In the genomic region with DNA sequence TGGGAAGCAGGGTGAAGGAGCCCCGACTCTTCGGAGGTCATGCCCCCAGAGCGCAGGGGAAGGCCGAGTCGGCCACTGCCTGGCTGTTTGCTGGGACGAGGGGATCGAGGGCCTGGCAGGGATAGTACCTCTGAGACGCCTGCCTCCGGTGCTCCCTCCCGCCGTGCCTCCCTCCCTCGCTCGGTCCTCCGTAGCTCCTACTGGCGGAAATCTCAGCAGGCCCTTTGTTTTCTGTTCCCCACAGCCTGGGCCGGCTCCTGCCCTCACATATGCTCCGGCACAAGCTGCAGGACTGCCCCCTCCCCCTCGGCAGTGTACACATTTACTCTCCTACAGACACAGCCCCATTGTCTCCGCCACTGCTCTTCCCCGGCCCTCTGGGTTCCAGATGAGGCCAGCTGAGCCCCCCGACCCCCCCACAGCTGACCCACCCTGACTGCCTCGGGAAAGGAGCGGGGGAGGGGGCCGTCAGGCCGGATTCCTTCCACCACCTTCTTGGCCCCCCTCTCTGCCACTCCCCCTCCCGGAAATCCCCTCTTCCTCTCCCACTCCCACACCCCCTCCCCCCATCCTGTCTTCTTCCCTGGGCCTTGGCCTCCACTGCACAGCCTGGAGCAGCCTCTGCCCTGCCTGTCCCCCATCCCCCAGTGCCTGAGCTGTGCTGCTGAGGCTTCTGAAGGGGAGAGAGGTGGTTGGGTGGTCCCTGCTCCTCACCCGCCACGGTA, we compare ENCODE assay signal across 8 cellular contexts. TPM values are rescaled to one million over a fixed set of nuclear protein-coding genes. Genes with fewer than 3 reads are reported as not detected.
DNase-seq lines count a peak whose midpoint lies in the region; ATAC-seq and TF ChIP-seq lines count a peak whose summit lies in the region.

No MANE protein-coding gene starts in this region.

- peak overlapping the region; percentile 82 for H3K27ac Mint-ChIP-seq in activated T-helper 1 cell treated with anti-CD3 and anti-CD28 coated beads, Interleukin-12 subunit alpha, Interleukin-12 subunit beta, Interleukin-2, Interleukin-4 antibody, amounts not matched to agents 30 ng/mL and 10 ng/mL and 1 ng/mL, durations not matched to agents 14 hours and 24 hours and 36 hours
- peak overlapping the region; percentile 98 for H3K27ac Mint-ChIP-seq in neural crest cell (ENCODE audit: unreplicated experiment)

- intact Hi-C loops in activated T-helper 1 cell treated with anti-CD3 and anti-CD28 coated beads, Interleukin-12 subunit alpha, Interleukin-12 subunit beta, Interleukin-2, Interleukin-4 antibody, amounts not matched to agents 30 ng/mL and 10 ng/mL and 1 ng/mL, durations not matched to agents 14 hours and 24 hours and 36 hours (cut with micrococcal nuclease): loop anchor here (1.0 kb wide), 1 partner anchor 67 kb away; no protein-coding TSS in a partner anchor

- peak overlapping the region; percentile 90 for H3K4me3 Mint-ChIP-seq in activated T-helper 1 cell treated with anti-CD3 and anti-CD28 coated beads, Interleukin-12 subunit alpha, Interleukin-12 subunit beta, Interleukin-2, Interleukin-4 antibody, amounts not matched to agents 30 ng/mL and 10 ng/mL and 1 ng/mL, durations not matched to agents 14 hours and 24 hours and 36 hours
- peak overlapping the region; percentile 99 for H3K4me3 Mint-ChIP-seq in neural crest cell

- H3K27me3 Mint-ChIP-seq in activated T-helper 1 cell treated with anti-CD3 and anti-CD28 coated beads, Interleukin-12 subunit alpha, Interleukin-12 subunit beta, Interleukin-2, Interleukin-4 antibody, amounts not matched to agents 30 ng/mL and 10 ng/mL and 1 ng/mL, durations not matched to agents 14 hours and 24 hours and 36 hours (ENCODE audit: insufficient read depth): no peaks in the 10 kb centered on the region
- peaks cover 11% of the 10 kb centered on the region for H3K27me3 Mint-ChIP-seq in neural crest cell (ENCODE audit: low read depth)

- DNase-seq in GM03348 (ENCODE audit: low spot score): peak; percentile 52
- peak; percentile 20 for DNase-seq in NCI-H1105 treated with DMSO at 0.1 percent for 48 hours (lab: John Stamatoyannopoulos, UW)
- peak; percentile 26 for DNase-seq in activated T-helper 1 cell treated with anti-CD3 and anti-CD28 coated beads, Interleukin-12 subunit alpha, Interleukin-12 subunit beta, Interleukin-2, Interleukin-4 antibody, amounts not matched to agents 30 ng/mL and 10 ng/mL and 1 ng/mL, durations not matched to agents 14 hours and 24 hours and 36 hours (ENCODE audit: low spot score)
- DNase-seq in foreskin melanocyte: peak; percentile 93
- peak; percentile 79 for DNase-seq in neural crest cell (ENCODE audit: low read depth, low spot score)
- no peak for DNase-seq in NCI-H2196 (lab: John Stamatoyannopoulos, UW; ENCODE audit: unreplicated experiment)

- peaks cover 24% of the 10 kb centered on the region for H3K4me1 Mint-ChIP-seq in activated T-helper 1 cell treated with anti-CD3 and anti-CD28 coated beads, Interleukin-12 subunit alpha, Interleukin-12 subunit beta, Interleukin-2, Interleukin-4 antibody, amounts not matched to agents 30 ng/mL and 10 ng/mL and 1 ng/mL, durations not matched to agents 14 hours and 24 hours and 36 hours (ENCODE audit: low read depth)
- peaks cover 36% of the 10 kb centered on the region for H3K4me1 Mint-ChIP-seq in neural crest cell

- H3K9me3 Mint-ChIP-seq in activated T-helper 1 cell treated with anti-CD3 and anti-CD28 coated beads, Interleukin-12 subunit alpha, Interleukin-12 subunit beta, Interleukin-2, Interleukin-4 antibody, amounts not matched to agents 30 ng/mL and 10 ng/mL and 1 ng/mL, durations not matched to agents 14 hours and 24 hours and 36 hours: no peaks in the 10 kb centered on the region
- H3K9me3 Mint-ChIP-seq in neural crest cell: no peaks in the 10 kb centered on the region

- peaks cover 31% of the 10 kb centered on the region for H3K36me3 Mint-ChIP-seq in activated T-helper 1 cell treated with anti-CD3 and anti-CD28 coated beads, Interleukin-12 subunit alpha, Interleukin-12 subunit beta, Interleukin-2, Interleukin-4 antibody, amounts not matched to agents 30 ng/mL and 10 ng/mL and 1 ng/mL, durations not matched to agents 14 hours and 24 hours and 36 hours (ENCODE audit: low read depth)
- H3K36me3 Mint-ChIP-seq in neural crest cell (ENCODE audit: low read depth): peaks cover 8% of the 10 kb centered on the region

- TF ChIP-seq CTCF in neural crest cell (conservative IDR thresholded peaks at IDR 0.05): peak; percentile 11

- ATAC-seq in HG03521 (IDR thresholded peaks at IDR 0.05; ENCODE audit: unreplicated experiment) (no peak), HG02884 (IDR thresholded peaks at IDR 0.05; ENCODE audit: unreplicated experiment) (no peak)

RNA-seq across cellular contexts. Expression of a gene that starts 1.4 kb away (rescaled TPM):
- total RNA-seq in activated T-helper 1 cell treated with anti-CD3 and anti-CD28 coated beads, Interleukin-12 subunit alpha, Interleukin-12 subunit beta, Interleukin-2, Interleukin-4 antibody, amounts not matched to agents 30 ng/mL and 10 ng/mL and 1 ng/mL, durations not matched to agents 14 hours and 24 hours and 36 hours: 178 and 182 TPM in 2 replicates
- 163 and 172 TPM in 2 replicates for total RNA-seq in neural crest cell

RNA-seq across cellular contexts. Expression of a gene that starts 16.6 kb away (rescaled TPM):
- total RNA-seq in activated T-helper 1 cell treated with anti-CD3 and anti-CD28 coated beads, Interleukin-12 subunit alpha, Interleukin-12 subunit beta, Interleukin-2, Interleukin-4 antibody, amounts not matched to agents 30 ng/mL and 10 ng/mL and 1 ng/mL, durations not matched to agents 14 hours and 24 hours and 36 hours: 5.2 and 5.4 TPM in 2 replicates
- 6.2 and 6.3 TPM in 2 replicates for total RNA-seq in neural crest cell

RNA-seq across cellular contexts. Expression of a gene that starts 19.2 kb away (rescaled TPM):
- 9.5 and 11.5 TPM in 2 replicates for total RNA-seq in activated T-helper 1 cell treated with anti-CD3 and anti-CD28 coated beads, Interleukin-12 subunit alpha, Interleukin-12 subunit beta, Interleukin-2, Interleukin-4 antibody, amounts not matched to agents 30 ng/mL and 10 ng/mL and 1 ng/mL, durations not matched to agents 14 hours and 24 hours and 36 hours
- total RNA-seq in neural crest cell: 6.1 and 6.3 TPM in 2 replicates

RNA-seq across cellular contexts. Expression of a gene that starts 25.4 kb away (rescaled TPM):
- total RNA-seq in activated T-helper 1 cell treated with anti-CD3 and anti-CD28 coated beads, Interleukin-12 subunit alpha, Interleukin-12 subunit beta, Interleukin-2, Interleukin-4 antibody, amounts not matched to agents 30 ng/mL and 10 ng/mL and 1 ng/mL, durations not matched to agents 14 hours and 24 hours and 36 hours: 1,513 and 1,534 TPM in 2 replicates
- 1,750 and 1,862 TPM in 2 replicates for total RNA-seq in neural crest cell

RNA-seq across cellular contexts. Expression of a gene that starts 27.5 kb away (rescaled TPM):
- total RNA-seq in activated T-helper 1 cell treated with anti-CD3 and anti-CD28 coated beads, Interleukin-12 subunit alpha, Interleukin-12 subunit beta, Interleukin-2, Interleukin-4 antibody, amounts not matched to agents 30 ng/mL and 10 ng/mL and 1 ng/mL, durations not matched to agents 14 hours and 24 hours and 36 hours: 17.6 and 18.2 TPM in 2 replicates
- total RNA-seq in neural crest cell: 83.5 and 87.4 TPM in 2 replicates
